ENCODE assay signal across 2 cellular contexts in genomic region chr11:73175551-73176144, GRCh38.
TF ChIP-seq lines count a peak whose summit lies in the region.

No MANE protein-coding gene starts in this region.

TF ChIP-seq in IMR-90, 13 proteins besides CTCF, POLR2A, EP300 and RAD21 (continued from another document):
- TF ChIP-seq ELK1 (IDR thresholded peaks at IDR 0.05; ENCODE audit: borderline replicate concordance, low read depth, low read length) (no peak), NFE2L2 (IDR thresholded peaks at IDR 0.05; ENCODE audit: low read depth, low read length) (no peak), RCOR1 (IDR thresholded peaks at IDR 0.05; ENCODE audit: insufficient replicate concordance, low read length) (no peak), SMC3 (IDR thresholded peaks at IDR 0.05; ENCODE audit: low read depth, low read length) (no peak), RFX5 (IDR thresholded peaks at IDR 0.05; ENCODE audit: low read depth, low read length) (no peak), FOS (IDR thresholded peaks at IDR 0.05; ENCODE audit: low read depth, low read length) (no peak), MXI1 (IDR thresholded peaks at IDR 0.05; ENCODE audit: borderline replicate concordance, low read depth, low read length) (no peak), BHLHE40 (IDR thresholded peaks at IDR 0.05; ENCODE audit: low read depth, low read length) (no peak), CEBPB (IDR thresholded peaks at IDR 0.05; ENCODE audit: low read depth, low read length) (no peak), MAFK (IDR thresholded peaks at IDR 0.05; ENCODE audit: low read depth, low read length) (no peak), USF2 (IDR thresholded peaks at IDR 0.05; ENCODE audit: low read depth, low read length) (no peak)

TF ChIP-seq in SK-N-SH treated with all-trans-retinoic acid at 6 μM for 48 hours, 23 proteins besides CTCF, POLR2A, EP300 and RAD21 (continued from another document):
- no peak for TF ChIP-seq TSHZ2 (CRISPR knock-in tag; IDR thresholded peaks at IDR 0.05)
- TF ChIP-seq TCF4 (CRISPR knock-in tag; IDR thresholded peaks at IDR 0.05; ENCODE audit: borderline replicate concordance), result no peak
- TF ChIP-seq SNAI2 (CRISPR knock-in tag; IDR thresholded peaks at IDR 0.05), result no peak
- TF ChIP-seq CSRNP3 (CRISPR knock-in tag; IDR thresholded peaks at IDR 0.05), result no peak
TF ChIP-seq in SK-N-SH treated with all-trans-retinoic acid at 6 μM for 48 hours: peak in this region for 0.
